16 cellular contexts compared by ENCODE assay signal in genomic region chr17:33888455-33888854, GRCh38.
"Had no signal": no experiment of that assay in that cellular context is flagged by ENCODE, and none has a peak within 500 bp of the region (broad histone marks: within the 10 kb centered on the region; RNA-seq: fewer than 3 reads in every experiment).

No MANE protein-coding gene starts in this region.

- H3K9me3 ChIP-seq: left lung, tibial artery had no signal

- ATAC-seq: esophagus mucosa; left lung; natural killer cell; right cardiac atrium; stimulated activated effector memory CD8-positive, alpha-beta T cell treated with anti-CD3 and anti-CD28 coated beads, Interleukin-12 subunit alpha, Interleukin-12 subunit beta, amount 100 ng/mL, for 72 hours had no signal

- H3K4me1 ChIP-seq: left lung, tibial artery had no signal

- DNase-seq: activated CD4-positive, alpha-beta T cell treated with anti-CD3 and anti-CD28 coated beads, Interleukin-2, amount 10 ng/mL, durations not matched to agents 7 days and 5 days; activated CD4-positive, CD25-positive, alpha-beta regulatory T cell; activated gamma-delta T cell; activated T-cell treated with anti-CD3 and anti-CD28 coated beads, Interleukin-2, amount 50 U/mL, for 24 hours; amygdala; cerebellar nuclear complex; dermis blood vessel endothelial cell; glutamatergic neuron; left lung; natural killer cell; posterior cingulate gyrus; right cardiac atrium; tibial artery had no signal

- H3K9me3 Mint-ChIP-seq: activated CD4-positive, alpha-beta T cell treated with anti-CD3 and anti-CD28 coated beads, Interleukin-2, amount 10 ng/mL, durations not matched to agents 7 days and 5 days; activated T-cell treated with anti-CD3 and anti-CD28 coated beads, Interleukin-2, amount 50 U/mL, for 24 hours; natural killer cell; stimulated activated effector memory CD8-positive, alpha-beta T cell treated with anti-CD3 and anti-CD28 coated beads, Interleukin-12 subunit alpha, Interleukin-12 subunit beta, amount 100 ng/mL, for 72 hours had no signal

- H3K4me3 Mint-ChIP-seq: activated CD4-positive, alpha-beta T cell treated with anti-CD3 and anti-CD28 coated beads, Interleukin-2, amount 10 ng/mL, durations not matched to agents 7 days and 5 days; activated naive CD8-positive, alpha-beta T cell; activated T-cell treated with anti-CD3 and anti-CD28 coated beads, Interleukin-2, amount 50 U/mL, for 24 hours; natural killer cell; stimulated activated effector memory CD8-positive, alpha-beta T cell treated with anti-CD3 and anti-CD28 coated beads, Interleukin-12 subunit alpha, Interleukin-12 subunit beta, amount 100 ng/mL, for 72 hours had no signal

- H3K27me3 ChIP-seq: tibial artery had no signal

- H3K4me3 ChIP-seq: left lung, tibial artery had no signal

- H3K27ac ChIP-seq: left lung, tibial artery had no signal

- H3K27ac Mint-ChIP-seq: activated CD4-positive, alpha-beta T cell treated with anti-CD3 and anti-CD28 coated beads, Interleukin-2, amount 10 ng/mL, durations not matched to agents 7 days and 5 days; activated naive CD8-positive, alpha-beta T cell; activated T-cell treated with anti-CD3 and anti-CD28 coated beads, Interleukin-2, amount 50 U/mL, for 24 hours; natural killer cell; stimulated activated effector memory CD8-positive, alpha-beta T cell treated with anti-CD3 and anti-CD28 coated beads, Interleukin-12 subunit alpha, Interleukin-12 subunit beta, amount 100 ng/mL, for 72 hours had no signal

- H3K36me3 ChIP-seq: left lung, tibial artery had no signal

- H3K4me1 Mint-ChIP-seq: activated CD4-positive, alpha-beta T cell treated with anti-CD3 and anti-CD28 coated beads, Interleukin-2, amount 10 ng/mL, durations not matched to agents 7 days and 5 days; natural killer cell; stimulated activated effector memory CD8-positive, alpha-beta T cell treated with anti-CD3 and anti-CD28 coated beads, Interleukin-12 subunit alpha, Interleukin-12 subunit beta, amount 100 ng/mL, for 72 hours had no signal

- H3K36me3 Mint-ChIP-seq: activated naive CD8-positive, alpha-beta T cell; natural killer cell; stimulated activated effector memory CD8-positive, alpha-beta T cell treated with anti-CD3 and anti-CD28 coated beads, Interleukin-12 subunit alpha, Interleukin-12 subunit beta, amount 100 ng/mL, for 72 hours had no signal
